In the genomic region with DNA sequence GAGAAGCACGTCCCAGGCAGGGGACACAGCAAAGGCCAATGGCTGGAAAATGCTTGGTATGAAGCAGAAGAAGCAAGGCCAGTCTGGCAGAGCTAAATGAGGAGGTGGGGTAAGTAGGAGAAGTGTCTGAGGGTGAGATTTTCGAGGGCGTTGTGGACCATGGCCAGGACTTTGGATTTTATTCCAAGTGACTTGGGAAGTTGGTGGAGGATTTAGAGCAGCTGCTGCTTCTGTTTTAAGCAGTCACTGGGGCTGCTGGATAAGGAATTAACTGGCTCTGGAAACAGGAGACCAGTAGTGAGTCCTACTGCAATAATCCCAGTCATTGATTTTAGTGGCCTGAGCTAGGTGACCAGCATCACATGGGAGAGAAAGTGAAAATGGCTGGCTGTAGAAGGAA, we compare ENCODE assay signal across 1 cellular context.
TF ChIP-seq lines count a peak whose summit lies in the region.

No MANE protein-coding gene starts in this region.

TF ChIP-seq in GM23338, 12 proteins besides CTCF, POLR2A, EP300 and RAD21 (continued from another document):
- TF ChIP-seq, protein P1, sequence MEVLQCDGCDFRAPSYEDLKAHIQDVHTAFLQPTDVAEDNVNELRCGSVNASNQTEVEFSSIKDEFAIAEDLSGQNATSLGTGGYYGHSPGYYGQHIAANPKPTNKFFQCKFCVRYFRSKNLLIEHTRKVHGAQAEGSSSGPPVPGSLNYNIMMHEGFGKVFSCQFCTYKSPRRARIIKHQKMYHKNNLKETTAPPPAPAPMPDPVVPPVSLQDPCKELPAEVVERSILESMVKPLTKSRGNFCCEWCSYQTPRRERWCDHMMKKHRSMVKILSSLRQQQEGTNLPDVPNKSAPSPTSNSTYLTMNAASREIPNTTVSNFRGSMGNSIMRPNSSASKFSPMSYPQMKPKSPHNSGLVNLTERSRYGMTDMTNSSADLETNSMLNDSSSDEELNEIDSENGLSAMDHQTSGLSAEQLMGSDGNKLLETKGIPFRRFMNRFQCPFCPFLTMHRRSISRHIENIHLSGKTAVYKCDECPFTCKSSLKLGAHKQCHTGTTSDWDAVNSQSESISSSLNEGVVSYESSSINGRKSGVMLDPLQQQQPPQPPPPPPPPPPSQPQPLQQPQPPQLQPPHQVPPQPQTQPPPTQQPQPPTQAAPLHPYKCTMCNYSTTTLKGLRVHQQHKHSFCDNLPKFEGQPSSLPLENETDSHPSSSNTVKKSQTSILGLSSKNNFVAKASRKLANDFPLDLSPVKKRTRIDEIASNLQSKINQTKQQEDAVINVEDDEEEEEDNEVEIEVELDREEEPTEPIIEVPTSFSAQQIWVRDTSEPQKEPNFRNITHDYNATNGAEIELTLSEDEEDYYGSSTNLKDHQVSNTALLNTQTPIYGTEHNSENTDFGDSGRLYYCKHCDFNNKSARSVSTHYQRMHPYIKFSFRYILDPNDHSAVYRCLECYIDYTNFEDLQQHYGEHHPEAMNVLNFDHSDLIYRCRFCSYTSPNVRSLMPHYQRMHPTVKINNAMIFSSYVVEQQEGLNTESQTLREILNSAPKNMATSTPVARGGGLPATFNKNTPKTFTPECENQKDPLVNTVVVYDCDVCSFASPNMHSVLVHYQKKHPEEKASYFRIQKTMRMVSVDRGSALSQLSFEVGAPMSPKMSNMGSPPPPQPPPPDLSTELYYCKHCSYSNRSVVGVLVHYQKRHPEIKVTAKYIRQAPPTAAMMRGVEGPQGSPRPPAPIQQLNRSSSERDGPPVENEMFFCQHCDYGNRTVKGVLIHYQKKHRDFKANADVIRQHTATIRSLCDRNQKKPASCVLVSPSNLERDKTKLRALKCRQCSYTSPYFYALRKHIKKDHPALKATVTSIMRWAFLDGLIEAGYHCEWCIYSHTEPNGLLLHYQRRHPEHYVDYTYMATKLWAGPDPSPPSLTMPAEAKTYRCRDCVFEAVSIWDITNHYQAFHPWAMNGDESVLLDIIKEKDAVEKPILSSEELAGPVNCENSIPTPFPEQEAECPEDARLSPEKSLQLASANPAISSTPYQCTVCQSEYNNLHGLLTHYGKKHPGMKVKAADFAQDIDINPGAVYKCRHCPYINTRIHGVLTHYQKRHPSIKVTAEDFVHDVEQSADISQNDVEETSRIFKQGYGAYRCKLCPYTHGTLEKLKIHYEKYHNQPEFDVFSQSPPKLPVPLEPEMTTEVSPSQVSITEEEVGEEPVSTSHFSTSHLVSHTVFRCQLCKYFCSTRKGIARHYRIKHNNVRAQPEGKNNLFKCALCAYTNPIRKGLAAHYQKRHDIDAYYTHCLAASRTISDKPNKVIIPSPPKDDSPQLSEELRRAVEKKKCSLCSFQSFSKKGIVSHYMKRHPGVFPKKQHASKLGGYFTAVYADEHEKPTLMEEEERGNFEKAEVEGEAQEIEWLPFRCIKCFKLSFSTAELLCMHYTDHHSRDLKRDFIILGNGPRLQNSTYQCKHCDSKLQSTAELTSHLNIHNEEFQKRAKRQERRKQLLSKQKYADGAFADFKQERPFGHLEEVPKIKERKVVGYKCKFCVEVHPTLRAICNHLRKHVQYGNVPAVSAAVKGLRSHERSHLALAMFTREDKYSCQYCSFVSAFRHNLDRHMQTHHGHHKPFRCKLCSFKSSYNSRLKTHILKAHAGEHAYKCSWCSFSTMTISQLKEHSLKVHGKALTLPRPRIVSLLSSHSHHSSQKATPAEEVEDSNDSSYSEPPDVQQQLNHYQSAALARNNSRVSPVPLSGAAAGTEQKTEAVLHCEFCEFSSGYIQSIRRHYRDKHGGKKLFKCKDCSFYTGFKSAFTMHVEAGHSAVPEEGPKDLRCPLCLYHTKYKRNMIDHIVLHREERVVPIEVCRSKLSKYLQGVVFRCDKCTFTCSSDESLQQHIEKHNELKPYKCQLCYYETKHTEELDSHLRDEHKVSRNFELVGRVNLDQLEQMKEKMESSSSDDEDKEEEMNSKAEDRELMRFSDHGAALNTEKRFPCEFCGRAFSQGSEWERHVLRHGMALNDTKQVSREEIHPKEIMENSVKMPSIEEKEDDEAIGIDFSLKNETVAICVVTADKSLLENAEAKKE (CRISPR knock-in tag; IDR thresholded peaks at IDR 0.05): no peak
- TF ChIP-seq NANOG (IDR thresholded peaks at IDR 0.05; ENCODE audit: borderline replicate concordance) (no peak), JUNB (IDR thresholded peaks at IDR 0.05; ENCODE audit: unreplicated experiment) (no peak), ZNF114 (CRISPR knock-in tag; IDR thresholded peaks at IDR 0.05) (no peak), EZH2 (IDR thresholded peaks at IDR 0.05; ENCODE audit: low read depth, unreplicated experiment) (no peak), CREB1 (CRISPR knock-in tag; IDR thresholded peaks at IDR 0.05; ENCODE audit: low read depth) (no peak), POLR2AphosphoS5 (IDR thresholded peaks at IDR 0.05; ENCODE audit: low read depth) (no peak)
